ENCODE assay signal across 20 cellular contexts in the genomic region with DNA sequence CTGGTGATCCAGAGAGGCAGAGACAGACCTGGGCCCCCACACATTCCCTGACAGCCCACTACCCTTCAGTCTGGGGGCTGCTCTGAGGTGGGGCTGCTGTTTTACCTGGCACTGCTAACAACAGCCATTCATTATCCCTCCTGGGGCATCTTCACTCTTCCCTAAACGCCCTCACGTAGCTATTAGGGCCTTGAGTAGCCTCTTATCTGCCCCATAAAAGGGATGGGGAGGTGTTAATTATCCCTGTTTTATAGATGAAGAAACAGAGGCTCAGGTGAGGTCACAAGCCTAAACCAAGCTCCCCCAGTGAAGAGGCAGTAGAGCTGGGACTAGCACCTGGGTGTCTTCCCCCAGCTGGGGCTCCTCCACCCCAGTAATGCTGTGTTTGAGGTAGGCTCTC.
A peak's percentile ranks its signal among the peaks of the same experiment; 100 is the strongest.
DNase-seq lines count a peak whose midpoint lies in the region; ATAC-seq, FAIRE-seq and TF ChIP-seq lines count a peak whose summit lies in the region.
"Had no signal": no experiment of that assay in that cellular context is flagged by ENCODE, and none has a peak within 500 bp of the region (broad histone marks: within the 10 kb centered on the region; RNA-seq: fewer than 3 reads in every experiment).

No MANE protein-coding gene starts in this region.

- no peaks in the 10 kb centered on the region for H4K20me1 ChIP-seq in osteoblast (ENCODE audit: insufficient read depth, low read length)

- H3K4me1 ChIP-seq in cardiac muscle cell (ENCODE audit: low read depth) (peaks cover 23% of the 10 kb centered on the region), osteoblast (ENCODE audit: insufficient read depth, low read length) (no peaks in the 10 kb centered on the region)

- TF ChIP-seq CTCF in cardiac muscle cell (IDR thresholded peaks at IDR 0.05; ENCODE audit: low read depth, low read length) (no peak), RWPE1 (conservative IDR thresholded peaks at IDR 0.05; ENCODE audit: low read depth) (no peak), osteoblast (IDR thresholded peaks at IDR 0.05; ENCODE audit: extremely low read depth, low read depth, low read length) (no peak), brain microvascular endothelial cell (IDR thresholded peaks at IDR 0.05; ENCODE audit: low read depth, low read length, missing control alignments) (no peak)

- no peaks in the 10 kb centered on the region for H3K79me2 ChIP-seq in osteoblast (ENCODE audit: insufficient read depth, low read length)

- H3K36me3 ChIP-seq in cardiac muscle cell (no peaks in the 10 kb centered on the region), osteoblast (ENCODE audit: insufficient read depth, low read length) (no peaks in the 10 kb centered on the region), brain microvascular endothelial cell (replicated peaks) (no peaks in the 10 kb centered on the region)

- H3K27me3 ChIP-seq in cardiac muscle cell (no peaks in the 10 kb centered on the region), osteoblast (ENCODE audit: insufficient read depth, low read length) (no peaks in the 10 kb centered on the region), brain microvascular endothelial cell (replicated peaks) (no peaks in the 10 kb centered on the region)

- H3K9me3 ChIP-seq in cardiac muscle cell (ENCODE audit: low read depth) (no peaks in the 10 kb centered on the region), osteoblast (ENCODE audit: low read depth, low read length) (no peaks in the 10 kb centered on the region)

- intact Hi-C loops in left cardiac atrium (cut with DNase I), result no loop called here

- DNase-seq in cardiac muscle cell (ENCODE audit: low read depth in 1 of 2, low spot score in 1 of 2), result no peak
- no peak for DNase-seq in left cardiac atrium
- DNase-seq in RWPE1 (ENCODE audit: low spot score), result no peak
- DNase-seq in osteoblast (ENCODE audit: insufficient read length, low spot score, missing footprints), result peak; percentile 11
- no peak for DNase-seq in urothelium cell line (ENCODE audit: low spot score)
- no peak for DNase-seq in activated CD4-positive, alpha-beta T cell treated with anti-CD3 and anti-CD28 coated beads for 48 hours
- DNase-seq in brain microvascular endothelial cell, result no peak
- DNase-seq: C1 segment of cervical spinal cord; Calu3; CD4-positive, alpha-beta memory T cell; COR-L47; DMS53; DMS79 treated with DMSO at 0.1 percent for 48 hours; GF-D8; GOT3; HCEC 1CT had no signal

- no peak for ATAC-seq in left cardiac atrium
- no peak for ATAC-seq in GM21825 (IDR thresholded peaks at IDR 0.05; ENCODE audit: unreplicated experiment)

- peak; percentile 67 for FAIRE-seq in urothelium cell line (lab: Jason Lieb, UNC)
- FAIRE-seq: GM12891, GM18507, H54 had no signal

- in situ Hi-C loops in brain microvascular endothelial cell (cut with HindIII; ENCODE audit: low pct_ligation_motif_present, low sequenced_read_pairs), result no loop called here

- no peak overlapping the region for H2AFZ ChIP-seq in osteoblast (ENCODE audit: low read length)

- H3K4me3 ChIP-seq in cardiac muscle cell, result no peak overlapping the region
- no peak overlapping the region for H3K4me3 ChIP-seq in osteoblast (ENCODE audit: insufficient read depth, low read length)
- no peak overlapping the region for H3K4me3 ChIP-seq in brain microvascular endothelial cell (ENCODE audit: low read depth, low read length)

- POLR2A ChIA-PET in RWPE1 (lab: Yijun Ruan, JAX; ENCODE audit: low non-redundant PET), result interaction anchor here (0.6 kb wide), 1 partner anchor 477 kb away, joined by 4 read pairs; no protein-coding TSS in a partner anchor

- CTCF ChIA-PET in RWPE1 (lab: Yijun Ruan, JAX), result interaction anchor here (0.6 kb wide), 2 partner anchors 10 to 91 kb away, joined by 4 to 7 read pairs; no protein-coding TSS in a partner anchor

- no peak overlapping the region for H3K4me2 ChIP-seq in osteoblast (ENCODE audit: insufficient read depth, low read length)

- H3K27ac ChIP-seq in cardiac muscle cell (peak overlapping the region; percentile 77), RWPE1 (peak overlapping the region; percentile 56), osteoblast (ENCODE audit: low read depth, low read length) (no peak overlapping the region), brain microvascular endothelial cell (no peak overlapping the region)

Comparison
In these comparisons a context has a peak if more than half of its experiments do, and no peak if none do; other contexts are left out.
1. H3K27ac ChIP-seq: peak in cardiac muscle cell (single experiment) and RWPE1 (single experiment); none in osteoblast (single experiment) and brain microvascular endothelial cell (single experiment).